In the genomic region with DNA sequence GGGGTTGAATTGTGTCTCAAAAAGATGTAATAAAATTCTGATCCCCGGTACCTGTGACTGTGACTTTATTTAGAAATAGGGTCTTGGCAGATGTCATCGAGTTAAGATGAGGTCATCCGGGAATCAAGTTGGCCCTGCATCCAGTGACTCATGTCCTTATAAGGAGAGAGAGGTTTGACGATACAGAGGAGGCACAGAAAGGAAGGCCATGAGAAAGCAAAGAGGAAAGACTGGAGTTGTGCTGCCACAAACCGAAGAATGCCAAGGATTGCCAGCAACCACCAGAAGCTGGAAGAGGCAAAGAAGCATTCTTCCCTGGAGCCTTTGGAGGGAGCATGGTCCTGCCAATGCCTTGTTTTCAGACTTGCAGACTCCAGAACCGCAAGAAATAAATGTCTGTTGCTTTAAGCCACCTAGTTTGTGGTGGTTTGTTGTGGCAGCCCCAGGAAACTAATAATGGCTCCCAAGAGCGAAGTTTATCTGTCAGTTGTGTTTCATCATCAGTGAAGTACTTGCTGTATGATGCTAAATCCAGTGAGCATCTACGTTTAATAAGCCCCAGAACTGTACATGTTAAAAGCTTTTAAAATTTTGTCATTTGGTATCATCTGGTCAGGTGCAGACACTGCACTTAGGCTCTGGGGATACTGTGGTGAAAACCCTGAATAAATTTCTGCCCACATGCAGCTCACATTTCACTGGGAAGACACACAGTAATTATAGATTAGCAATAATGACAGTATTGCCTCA, we compare ENCODE assay signal across 9 cellular contexts.
DNase-seq lines count a peak whose midpoint lies in the region; FAIRE-seq and TF ChIP-seq lines count a peak whose summit lies in the region.
"Had no signal": no experiment of that assay in that cellular context is flagged by ENCODE, and none has a peak within 500 bp of the region (broad histone marks: within the 10 kb centered on the region; RNA-seq: fewer than 3 reads in every experiment).

No MANE protein-coding gene starts in this region.

- H3K4me2 ChIP-seq in BLaER1 treated with 17β-estradiol and CSF1 and Interleukin-3, amounts not matched to agents 10 nM and 100 nM = peak overlapping the region; percentile 36 to 87 (median 78)

- H3K27me3 Mint-ChIP-seq in HFFc6 (ENCODE audit: insufficient read depth) = peaks cover 15% of the 10 kb centered on the region

- peaks cover 15 to 83% (median 55%) of the 10 kb centered on the region in 11 experiments; a peak in 18 of 22 replicates for H3K36me3 ChIP-seq in BLaER1 treated with 17β-estradiol and CSF1 and Interleukin-3, amounts not matched to agents 10 nM and 100 nM
- H3K36me3 ChIP-seq in brain microvascular endothelial cell (replicated peaks) = no peaks in the 10 kb centered on the region
- H3K36me3 ChIP-seq: uterus had no signal

- peak overlapping the region in 2 of 11 experiments; percentile 35 to 42; a peak in 3 of 22 replicates for H3K9ac ChIP-seq in BLaER1 treated with 17β-estradiol and CSF1 and Interleukin-3, amounts not matched to agents 10 nM and 100 nM

- H3K4me3 ChIP-seq in BLaER1 treated with 17β-estradiol and CSF1 and Interleukin-3, amounts not matched to agents 10 nM and 100 nM = peak overlapping the region in 2 of 10 experiments; percentile 10 to 17; a peak in 1 of 20 replicates
- H3K4me3 ChIP-seq in brain microvascular endothelial cell (ENCODE audit: low read depth, low read length) = no peak overlapping the region
- H3K4me3 ChIP-seq: uterus had no signal

- H3K27me3 ChIP-seq in BLaER1 treated with 17β-estradiol and CSF1 and Interleukin-3, amounts not matched to agents 10 nM and 100 nM = no peaks in the 10 kb centered on the region
- no peaks in the 10 kb centered on the region for H3K27me3 ChIP-seq in brain microvascular endothelial cell (replicated peaks)
- H3K27me3 ChIP-seq: uterus had no signal

- H3K4me1 ChIP-seq in BLaER1 treated with 17β-estradiol and CSF1 and Interleukin-3, amounts not matched to agents 10 nM and 100 nM = peaks cover 10 to 97% (median 85%) of the 10 kb centered on the region in 10 experiments
- H3K4me1 ChIP-seq: uterus had no signal

- in situ Hi-C loops in brain microvascular endothelial cell (cut with HindIII; ENCODE audit: low pct_ligation_motif_present, low sequenced_read_pairs) = no loop called here

- TF ChIP-seq CTCF in HFFc6 (IDR thresholded peaks at IDR 0.05) (no peak; the same call in 1 of the 2 replicates), brain microvascular endothelial cell (IDR thresholded peaks at IDR 0.05; ENCODE audit: low read depth, low read length, missing control alignments) (peak; percentile 35), D721Med (IDR thresholded peaks at IDR 0.05; ENCODE audit: insufficient read depth, missing control alignments) (no peak)

- peaks cover 100% of the 10 kb centered on the region for H3K4me1 Mint-ChIP-seq in HFFc6 (ENCODE audit: low read depth)

- DNase-seq in HFFc6 (peak; percentile 88), brain microvascular endothelial cell (peak; percentile 85), myocyte (ENCODE audit: low read depth) (peak; percentile 94), NCI-H226 (no peak), D721Med (ENCODE audit: insufficient read length, low spot score) (no peak), NCI-H2107 treated with DMSO at 0.1 percent for 48 hours (lab: John Stamatoyannopoulos, UW; ENCODE audit: unreplicated experiment) (no peak), HPDE6-E6E7 (ENCODE audit: extremely low spot score) (no peak)

- no peaks in the 10 kb centered on the region for H3K9me3 ChIP-seq in BLaER1 treated with 17β-estradiol and CSF1 and Interleukin-3, amounts not matched to agents 10 nM and 100 nM (replicated peaks in 1 of 11)
- H3K9me3 ChIP-seq: uterus had no signal

- H3K36me3 Mint-ChIP-seq in HFFc6 (ENCODE audit: low read depth) = peaks cover 63% of the 10 kb centered on the region

- peaks cover 30 to 90% (median 55%) of the 10 kb centered on the region in 11 experiments; a peak in 21 of 22 replicates for H4K20me1 ChIP-seq in BLaER1 treated with 17β-estradiol and CSF1 and Interleukin-3, amounts not matched to agents 10 nM and 100 nM

- peaks cover 4% of the 10 kb centered on the region; the same call in 1 of the 2 replicates for H3K9me3 Mint-ChIP-seq in HFFc6

- peak overlapping the region in 9 of 11 experiments; percentile 14 to 75 (median 45); a peak in 16 of 22 replicates for H3K27ac ChIP-seq in BLaER1 treated with 17β-estradiol and CSF1 and Interleukin-3, amounts not matched to agents 10 nM and 100 nM
- peak overlapping the region; percentile 85 for H3K27ac ChIP-seq in brain microvascular endothelial cell
- H3K27ac ChIP-seq: uterus had no signal

- FAIRE-seq in D721Med (lab: Jason Lieb, UNC) = no peak

- peak overlapping the region; percentile 67 for H3K4me3 Mint-ChIP-seq in HFFc6

- H3K27ac Mint-ChIP-seq in HFFc6 = peak overlapping the region; percentile 82

Comparison
In these comparisons a context has a peak if more than half of its experiments do, and no peak if none do; other contexts are left out.
1. DNase-seq: peak in HFFc6 (single experiment), brain microvascular endothelial cell (single experiment) and myocyte (single experiment); none in NCI-H226 (single experiment), D721Med (single experiment), NCI-H2107 treated with DMSO at 0.1 percent for 48 hours (single experiment) and HPDE6-E6E7 (single experiment).